ENCODE assay signal across 11 cellular contexts in genomic region chr19:38211206-38211605, GRCh38. TPM values are rescaled to one million over a fixed set of nuclear protein-coding genes. Genes with fewer than 3 reads are reported as not detected.
DNase-seq lines count a peak whose midpoint lies in the region; ATAC-seq and TF ChIP-seq lines count a peak whose summit lies in the region.
"Had no signal": no experiment of that assay in that cellular context is flagged by ENCODE, and none has a peak within 500 bp of the region (broad histone marks: within the 10 kb centered on the region; RNA-seq: fewer than 3 reads in every experiment).

No MANE protein-coding gene starts in this region.

- peak overlapping the region; percentile 40 to 75 (median 68); a peak in 18 of 22 replicates for H3K4me2 ChIP-seq in BLaER1 treated with 17β-estradiol and CSF1 and Interleukin-3, amounts not matched to agents 10 nM and 100 nM
- no peak overlapping the region for H3K4me2 ChIP-seq in parathyroid adenoma (ENCODE audit: low read length)

- TF ChIP-seq CTCF in RWPE1 (conservative IDR thresholded peaks at IDR 0.05; ENCODE audit: low read depth) (no peak), parathyroid adenoma (IDR thresholded peaks at IDR 0.05) (no peak)

- H3K27me3 ChIP-seq in BLaER1 treated with 17β-estradiol and CSF1 and Interleukin-3, amounts not matched to agents 10 nM and 100 nM: peaks cover 39 to 55% (median 45%) of the 10 kb centered on the region in 11 experiments
- H3K27me3 ChIP-seq in parathyroid adenoma (ENCODE audit: control insufficient read depth, insufficient read depth, low read length) (no peaks in the 10 kb centered on the region), MG63 (no peaks in the 10 kb centered on the region)

- peaks cover 29 to 47% (median 40%) of the 10 kb centered on the region in 10 experiments for H3K4me1 ChIP-seq in BLaER1 treated with 17β-estradiol and CSF1 and Interleukin-3, amounts not matched to agents 10 nM and 100 nM
- peaks cover 22% of the 10 kb centered on the region for H3K4me1 ChIP-seq in parathyroid adenoma

- H3K36me3 ChIP-seq in BLaER1 treated with 17β-estradiol and CSF1 and Interleukin-3, amounts not matched to agents 10 nM and 100 nM: peaks cover 0 to 18% (median 4%) of the 10 kb centered on the region in 11 experiments; a peak in 9 of 22 replicates
- H3K36me3 ChIP-seq in parathyroid adenoma (ENCODE audit: control insufficient read depth, insufficient read depth, low read length): no peaks in the 10 kb centered on the region
- H3K36me3 ChIP-seq in MG63: peaks cover 3% of the 10 kb centered on the region; the same call in 1 of the 2 replicates

- no peak overlapping the region for H3K27ac Mint-ChIP-seq in activated T-cell treated with anti-CD3 and anti-CD28 coated beads, Interleukin-2, amount 50 U/mL, for 72 hours
- H3K27ac Mint-ChIP-seq: stimulated activated naive CD8-positive, alpha-beta T cell treated with anti-CD3 and anti-CD28 coated beads, Interleukin-15, Interleukin-2, amounts not matched to agents 100 ng/mL and 50 ng/mL, for 24 hours; T-helper 1 cell treated with Interleukin-12 subunit alpha and Interleukin-12 subunit beta and Interleukin-4 antibody, amounts not matched to agents 30 μg/mL and 1 μg/mL, for 36 hours had no signal

- CTCF ChIA-PET in RWPE1 (lab: Yijun Ruan, JAX): interaction anchor here (0.6 kb wide), 1 partner anchor 9 kb away, joined by 6 read pairs; no protein-coding TSS in a partner anchor

- no peak for DNase-seq in RWPE1 (ENCODE audit: low spot score)
- peak in 23 of 42 donors; percentile 11 to 71 (median 47) for DNase-seq in head of caudate nucleus
- no peak for DNase-seq in activated effector memory CD4-positive, alpha-beta T cell treated with Interleukin-2 at 50 U/mL for 16 hours
- no peak for DNase-seq in NCI-H1930 (lab: John Stamatoyannopoulos, UW)
- DNase-seq in activated T-cell treated with anti-CD3 and anti-CD28 coated beads, Interleukin-2, amount 50 U/mL, for 72 hours: no peak
- DNase-seq in MG63: no peak
- DNase-seq: NCI-H774 had no signal

- peaks cover 2 to 5% of the 10 kb centered on the region in 2 donors for H3K36me3 Mint-ChIP-seq in activated T-cell treated with anti-CD3 and anti-CD28 coated beads, Interleukin-2, amount 50 U/mL, for 72 hours (ENCODE audit: insufficient read depth in 2 of 2)

- intact Hi-C loops in head of caudate nucleus (cut with DNase I): no loop called here

- no peaks in the 10 kb centered on the region for H3K9me3 ChIP-seq in BLaER1 treated with 17β-estradiol and CSF1 and Interleukin-3, amounts not matched to agents 10 nM and 100 nM (replicated peaks in 1 of 11)
- H3K9me3 ChIP-seq in parathyroid adenoma (ENCODE audit: control insufficient read depth, low read length): no peaks in the 10 kb centered on the region
- no peaks in the 10 kb centered on the region for H3K9me3 ChIP-seq in MG63

- H2AFZ ChIP-seq in parathyroid adenoma: peak overlapping the region; percentile 28

- no peak overlapping the region for H3K9ac ChIP-seq in BLaER1 treated with 17β-estradiol and CSF1 and Interleukin-3, amounts not matched to agents 10 nM and 100 nM
- no peak overlapping the region for H3K9ac ChIP-seq in parathyroid adenoma

- no peak for ATAC-seq in activated T-cell treated with anti-CD3 and anti-CD28 coated beads, Interleukin-2, amount 50 U/mL, for 72 hours (replicated peaks in 1 of 2)

- H3K4me1 Mint-ChIP-seq in activated T-cell treated with anti-CD3 and anti-CD28 coated beads, Interleukin-2, amount 50 U/mL, for 72 hours (ENCODE audit: low read depth): peaks cover 27% of the 10 kb centered on the region

- no peaks in the 10 kb centered on the region for H3K79me2 ChIP-seq in parathyroid adenoma

- peaks cover 49% of the 10 kb centered on the region for H3K27me3 Mint-ChIP-seq in activated T-cell treated with anti-CD3 and anti-CD28 coated beads, Interleukin-2, amount 50 U/mL, for 72 hours (ENCODE audit: low read depth)

- H4K20me1 ChIP-seq in BLaER1 treated with 17β-estradiol and CSF1 and Interleukin-3, amounts not matched to agents 10 nM and 100 nM: peaks cover 0 to 61% (median 38%) of the 10 kb centered on the region in 11 experiments; a peak in 18 of 22 replicates

- H3K27ac ChIP-seq in BLaER1 treated with 17β-estradiol and CSF1 and Interleukin-3, amounts not matched to agents 10 nM and 100 nM: no peak overlapping the region
- H3K27ac ChIP-seq in RWPE1: peak overlapping the region; percentile 98
- no peak overlapping the region for H3K27ac ChIP-seq in parathyroid adenoma

- H3K4me3 ChIP-seq in BLaER1 treated with 17β-estradiol and CSF1 and Interleukin-3, amounts not matched to agents 10 nM and 100 nM: peak overlapping the region in 1 of 10 experiments; percentile 21; a peak in 2 of 20 replicates
- H3K4me3 ChIP-seq in parathyroid adenoma (ENCODE audit: low read depth, low read length): no peak overlapping the region
- no peak overlapping the region for H3K4me3 ChIP-seq in MG63

- peak overlapping the region in 1 of 2 donors; percentile 25 for H3K4me3 Mint-ChIP-seq in activated T-cell treated with anti-CD3 and anti-CD28 coated beads, Interleukin-2, amount 50 U/mL, for 72 hours
- H3K4me3 Mint-ChIP-seq: stimulated activated naive CD8-positive, alpha-beta T cell treated with anti-CD3 and anti-CD28 coated beads, Interleukin-15, Interleukin-2, amounts not matched to agents 100 ng/mL and 50 ng/mL, for 24 hours; T-helper 1 cell treated with Interleukin-12 subunit alpha and Interleukin-12 subunit beta and Interleukin-4 antibody, amounts not matched to agents 30 μg/mL and 1 μg/mL, for 36 hours had no signal

- POLR2A ChIA-PET in RWPE1 (lab: Yijun Ruan, JAX; ENCODE audit: low non-redundant PET): no interaction called here

- no peaks in the 10 kb centered on the region for H3K9me3 Mint-ChIP-seq in activated T-cell treated with anti-CD3 and anti-CD28 coated beads, Interleukin-2, amount 50 U/mL, for 72 hours
- H3K9me3 Mint-ChIP-seq: stimulated activated naive CD8-positive, alpha-beta T cell treated with anti-CD3 and anti-CD28 coated beads, Interleukin-15, Interleukin-2, amounts not matched to agents 100 ng/mL and 50 ng/mL, for 24 hours; T-helper 1 cell treated with Interleukin-12 subunit alpha and Interleukin-12 subunit beta and Interleukin-4 antibody, amounts not matched to agents 30 μg/mL and 1 μg/mL, for 36 hours had no signal

RNA-seq across cellular contexts. Expression of gene DPF1, which starts 12.8 kb away (rescaled TPM):
- total RNA-seq in activated T-cell treated with anti-CD3 and anti-CD28 coated beads, Interleukin-2, amount 50 U/mL, for 72 hours: under 1 TPM; 0.65 to 0.99 TPM
- total RNA-seq in MG63 (2014; rRNA removed; shearing (Covaris generic); ENCODE audit: low replicate concordance): 6.9 and 7.0 TPM in 2 replicates

RNA-seq across cellular contexts. Expression of gene PPP1R14A, which starts 45.0 kb away (rescaled TPM):
- total RNA-seq in activated T-cell treated with anti-CD3 and anti-CD28 coated beads, Interleukin-2, amount 50 U/mL, for 72 hours: 1 to 10 TPM; 1.7 to 3.8 TPM
- 1.0 TPM in 1 of 2 replicates, not detected in the other for total RNA-seq in MG63 (2014; rRNA removed; shearing (Covaris generic); ENCODE audit: low replicate concordance)

RNA-seq across cellular contexts. Expression of gene SPINT2, which starts 53.2 kb away (rescaled TPM):
- 100 to 1,000 TPM in 1 of 2 donors, 10 to 100 TPM in 1; 89.1 to 115 TPM for total RNA-seq in activated T-cell treated with anti-CD3 and anti-CD28 coated beads, Interleukin-2, amount 50 U/mL, for 72 hours
- 1.8 and 7.7 TPM in 2 replicates for total RNA-seq in MG63 (2014; rRNA removed; shearing (Covaris generic); ENCODE audit: low replicate concordance)

Comparison
In these comparisons a context has a peak if more than half of its experiments do, and no peak if none do; other contexts are left out.
1. DNase-seq: peak in head of caudate nucleus (23 of 42); none in RWPE1 (single experiment), activated effector memory CD4-positive, alpha-beta T cell treated with Interleukin-2 at 50 U/mL for 16 hours (single experiment), NCI-H1930 (0 of 2), activated T-cell treated with anti-CD3 and anti-CD28 coated beads, Interleukin-2, amount 50 U/mL, for 72 hours (0 of 2) and MG63 (single experiment).
2. RNA of gene SPINT2, which starts 53.2 kb away (total RNA-seq): 89.1 to 115 TPM in activated T-cell treated with anti-CD3 and anti-CD28 coated beads, Interleukin-2, amount 50 U/mL, for 72 hours; 1.8 to 7.7 TPM in MG63; every median in the first group is over 10 times any median in the second.